17 cellular contexts compared by ENCODE assay signal in genomic region chrX:135977611-135978010, GRCh38. TPM values are rescaled to one million over a fixed set of nuclear protein-coding genes. Genes with fewer than 3 reads are reported as not detected.
DNase-seq lines count a peak whose midpoint lies in the region; ATAC-seq and TF ChIP-seq lines count a peak whose summit lies in the region.
"Had no signal": no experiment of that assay in that cellular context is flagged by ENCODE, and none has a peak within 500 bp of the region (broad histone marks: within the 10 kb centered on the region; RNA-seq: fewer than 3 reads in every experiment).

No MANE protein-coding gene starts in this region.

- H3K79me2 ChIP-seq in fibroblast of lung (ENCODE audit: control insufficient read depth, insufficient read depth, low read length) = peaks cover 5% of the 10 kb centered on the region

- H3K27me3 ChIP-seq in AG04450 (ENCODE audit: control insufficient read depth, insufficient read depth, low read length) (no peaks in the 10 kb centered on the region), fibroblast of lung (ENCODE audit: control insufficient read depth, insufficient read depth, low read length) (no peaks in the 10 kb centered on the region)
- H3K27me3 ChIP-seq: BE2C had no signal

- no peaks in the 10 kb centered on the region for H3K36me3 ChIP-seq in fibroblast of lung (ENCODE audit: control insufficient read depth, insufficient read depth, low read length)
- H3K36me3 ChIP-seq: BE2C had no signal

- H3K27ac ChIP-seq in AG04450 (ENCODE audit: low read depth, low read length) (no peak overlapping the region), fibroblast of lung (ENCODE audit: insufficient read depth, low read length) (no peak overlapping the region)

- no peak overlapping the region for H3K4me3 ChIP-seq in AG04450 (ENCODE audit: low read depth, low read length)
- H3K4me3 ChIP-seq in fibroblast of lung (replicated peaks in 1 of 4; ENCODE audit: control extremely low read depth in 1 of 4, insufficient read depth in 1 of 4, low read depth in 3 of 4, low read length in 4 of 4) = no peak overlapping the region

- no peak overlapping the region for H3K9ac ChIP-seq in fibroblast of lung (ENCODE audit: insufficient read depth, low read length)

- no peaks in the 10 kb centered on the region for H4K20me1 ChIP-seq in fibroblast of lung (ENCODE audit: control insufficient read depth, extremely low read depth, insufficient read depth, low read length)

- H3K9me3 ChIP-seq in AG04450 (ENCODE audit: control insufficient read depth, insufficient read depth, low read length) = no peaks in the 10 kb centered on the region
- H3K9me3 ChIP-seq in fibroblast of lung (ENCODE audit: control insufficient read depth, insufficient read depth, low read depth, low read length) = no peaks in the 10 kb centered on the region
- H3K9me3 ChIP-seq: BE2C had no signal

- POLR2A ChIA-PET in AG04450 (lab: Yijun Ruan, JAX) = interaction anchor here (0.6 to 0.7 kb wide), 2 partner anchors 78 to 520 kb away, joined by 3 read pairs; partner anchors contain the start of gene HTATSF1

- H3K4me1 ChIP-seq in fibroblast of lung (ENCODE audit: control insufficient read depth, extremely low read depth, insufficient read depth, low read length) = no peaks in the 10 kb centered on the region
- H3K4me1 ChIP-seq: BE2C had no signal

- H3K4me2 ChIP-seq in fibroblast of lung (ENCODE audit: extremely low read depth, insufficient read depth, low read length) = no peak overlapping the region

- no peak overlapping the region for H2AFZ ChIP-seq in fibroblast of lung (ENCODE audit: low read length)

- CTCF ChIA-PET in AG04450 (lab: Charles Lee) = interaction anchor here (0.9 kb wide), 1 partner anchor 52 kb away, joined by 3 read pairs; no protein-coding TSS in a partner anchor

- TF ChIP-seq CTCF in AG04450 (IDR thresholded peaks at IDR 0.05; ENCODE audit: low read depth, low read length) = no peak
- TF ChIP-seq CTCF in fibroblast of lung (conservative IDR thresholded peaks at IDR 0.05 in 1 of 2, IDR thresholded peaks at IDR 0.05 in 1 of 2; ENCODE audit: low read depth in 1 of 2, low read length in 2 of 2) = no peak

- ATAC-seq in HG03460 (IDR thresholded peaks at IDR 0.05; ENCODE audit: unreplicated experiment) (no peak), GM18498 (IDR thresholded peaks at IDR 0.05; ENCODE audit: unreplicated experiment) (no peak)
- ATAC-seq: HCT116 had no signal

- DNase-seq in AG04450 (ENCODE audit: low read depth, low spot score) (peak; percentile 20), GM04503 (ENCODE audit: low read depth) (peak; percentile 38), RKO (ENCODE audit: low spot score) (peak; percentile 20), fibroblast of lung (ENCODE audit: low read depth in 2 of 2) (peak; percentile 51 to 52), NCI-H2029 treated with DMSO at 0.1 percent for 48 hours (lab: John Stamatoyannopoulos, UW) (no peak), NCI-H1436 (lab: John Stamatoyannopoulos, UW) (no peak)
- DNase-seq: activated B cell treated with CpG ODN at 0.5 μM for 24 hours; activated CD8-positive, alpha-beta memory T cell treated with anti-CD3 and anti-CD28 coated beads, Interleukin-2, amount 50 U/mL, for 4 hours; BE2C; DMS79 treated with DMSO at 0.1 percent for 48 hours; KBM-7; NCI-H146; NCI-H524 treated with DMSO at 0.1 percent for 48 hours; retina had no signal

RNA-seq across cellular contexts. Expression of gene MMGT1, which starts 3.8 kb away (rescaled TPM):
- 16.7 and 23.3 TPM in 2 replicates for polyA plus RNA-seq in AG04450 (2011; rRNA removed)
- polyA minus RNA-seq in AG04450 (2011; rRNA and poly(A)+ RNA removed) = 11.4 and 20.7 TPM in 2 replicates
- 9.5 and 10.4 TPM in 2 replicates for total RNA-seq in fibroblast of lung
- 26.9 and 27.9 TPM in 2 replicates for polyA plus RNA-seq in fibroblast of lung
- polyA plus RNA-seq in fibroblast of lung (2012) = 16.5 and 16.6 TPM in 2 replicates
- 6.6 and 7.5 TPM in 2 replicates for polyA minus RNA-seq in fibroblast of lung (ENCODE audit: low replicate concordance)

RNA-seq across cellular contexts. Expression of gene SLC9A6, which starts 7.6 kb away (rescaled TPM):
- 10.7 and 14.7 TPM in 2 replicates for polyA plus RNA-seq in AG04450 (2011; rRNA removed)
- 13.6 and 18.5 TPM in 2 replicates for polyA minus RNA-seq in AG04450 (2011; rRNA and poly(A)+ RNA removed)
- total RNA-seq in fibroblast of lung = 18.2 and 30.4 TPM in 2 replicates
- 22.2 and 23.6 TPM in 2 replicates for polyA plus RNA-seq in fibroblast of lung
- 13.3 and 13.7 TPM in 2 replicates for polyA plus RNA-seq in fibroblast of lung (2012)
- 10.2 and 10.7 TPM in 2 replicates for polyA minus RNA-seq in fibroblast of lung (ENCODE audit: low replicate concordance)

Comparison
In these comparisons a context has a peak if more than half of its experiments do, and no peak if none do; other contexts are left out.
1. DNase-seq: peak in AG04450 (single experiment), GM04503 (single experiment), RKO (single experiment) and fibroblast of lung (2 of 2); none in NCI-H2029 treated with DMSO at 0.1 percent for 48 hours (single experiment) and NCI-H1436 (single experiment).